Comparison of ENCODE assay signal across 14 cellular contexts in the genomic region with DNA sequence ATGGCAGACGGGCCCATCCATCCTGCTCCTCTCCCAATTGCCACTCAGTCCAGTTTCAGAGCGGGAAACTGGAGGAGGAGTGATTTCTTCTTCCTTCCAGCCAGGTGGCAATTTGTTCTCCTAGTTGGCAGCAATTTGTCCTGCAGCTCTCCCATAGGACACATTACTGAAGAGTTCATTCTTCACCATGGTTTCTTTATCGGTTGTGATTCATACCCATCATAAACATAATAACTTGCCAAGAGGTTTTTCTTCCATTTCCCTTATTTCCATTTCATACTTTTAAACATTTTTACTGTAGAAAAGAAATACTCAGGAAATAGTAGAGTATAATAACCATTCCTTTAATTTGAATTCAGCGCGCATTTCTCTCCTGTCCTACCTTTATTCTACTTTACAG.
DNase-seq lines count a peak whose midpoint lies in the region; ATAC-seq, FAIRE-seq and TF ChIP-seq lines count a peak whose summit lies in the region.
"Had no signal": no experiment of that assay in that cellular context is flagged by ENCODE, and none has a peak within 500 bp of the region (broad histone marks: within the 10 kb centered on the region; RNA-seq: fewer than 3 reads in every experiment).

No MANE protein-coding gene starts in this region.

- H3K9ac ChIP-seq in mesendoderm (ENCODE audit: low read length) (no peak overlapping the region), kidney (ENCODE audit: low read length in 2 of 2) (no peak overlapping the region), smooth muscle cell (ENCODE audit: low read depth) (no peak overlapping the region)
- H3K9ac ChIP-seq: BLaER1 treated with 17β-estradiol and CSF1 and Interleukin-3, amounts not matched to agents 10 nM and 100 nM had no signal

- H3K79me2 ChIP-seq in mesendoderm (ENCODE audit: control insufficient read depth, insufficient read depth, low read length) (no peaks in the 10 kb centered on the region), smooth muscle cell (ENCODE audit: low read depth) (no peaks in the 10 kb centered on the region)

- no peaks in the 10 kb centered on the region for H3K9me3 ChIP-seq in kidney (ENCODE audit: control insufficient read depth in 1 of 2, low read length in 2 of 2)
- H3K9me3 ChIP-seq in smooth muscle cell (replicated peaks; ENCODE audit: low read depth) = no peaks in the 10 kb centered on the region

- no peak for FAIRE-seq in kidney (lab: Jason Lieb, UNC)
- FAIRE-seq: GM12878, H1 had no signal

- no peak overlapping the region for H3K27ac ChIP-seq in mesendoderm (ENCODE audit: low read depth, low read length)
- no peak overlapping the region for H3K27ac ChIP-seq in kidney (ENCODE audit: low read depth in 2 of 2, low read length in 2 of 2)
- no peak overlapping the region for H3K27ac ChIP-seq in smooth muscle cell (ENCODE audit: low read depth)
- H3K27ac ChIP-seq: BLaER1 treated with 17β-estradiol and CSF1 and Interleukin-3, amounts not matched to agents 10 nM and 100 nM had no signal

- H2AK5ac ChIP-seq in mesendoderm (ENCODE audit: low read length) = peak overlapping the region; percentile 45

- ATAC-seq in HG03354 (IDR thresholded peaks at IDR 0.05; ENCODE audit: poor library complexity, severe bottlenecking, unreplicated experiment) = no peak
- ATAC-seq: CD8-positive, alpha-beta T cell; GM12878 had no signal

- H3F3A ChIP-seq in smooth muscle cell (ENCODE audit: low read depth) = no peaks in the 10 kb centered on the region

- no peaks in the 10 kb centered on the region for H3K79me1 ChIP-seq in mesendoderm (ENCODE audit: low read length)

- peak overlapping the region; percentile 92 for H2BK120ac ChIP-seq in mesendoderm (ENCODE audit: low read depth, low read length)

- peak overlapping the region; percentile 61 for H2BK15ac ChIP-seq in mesendoderm (replicated peaks; ENCODE audit: low read depth)

- H3K23ac ChIP-seq in mesendoderm (ENCODE audit: low read length) = no peak overlapping the region

- H3K4me1 ChIP-seq in mesendoderm (ENCODE audit: control insufficient read depth, low read depth, low read length) = peaks cover 11% of the 10 kb centered on the region
- H3K4me1 ChIP-seq in kidney (ENCODE audit: control insufficient read depth in 1 of 2, insufficient read depth in 1 of 2, low read depth in 1 of 2, low read length in 2 of 2) = no peaks in the 10 kb centered on the region
- H3K4me1 ChIP-seq in smooth muscle cell (ENCODE audit: low read depth) = no peaks in the 10 kb centered on the region
- H3K4me1 ChIP-seq: BLaER1 treated with 17β-estradiol and CSF1 and Interleukin-3, amounts not matched to agents 10 nM and 100 nM had no signal

- H4K8ac ChIP-seq in mesendoderm (ENCODE audit: low read depth, low read length) = no peak overlapping the region

- no CpG with 5 or more reads among the region's 5 CpGs for WGBS in mesendoderm (ENCODE audit: extremely low coverage, insufficient coverage, low lambda C conversion rate)
- WGBS in smooth muscle cell (ENCODE audit: low lambda C conversion rate) = 89% methylated on average over 5 of the region's 5 CpGs

- no peaks in the 10 kb centered on the region for H4K20me1 ChIP-seq in smooth muscle cell (ENCODE audit: low read depth)
- H4K20me1 ChIP-seq: BLaER1 treated with 17β-estradiol and CSF1 and Interleukin-3, amounts not matched to agents 10 nM and 100 nM had no signal

- no peak overlapping the region for H4K5ac ChIP-seq in mesendoderm (ENCODE audit: low read length)

- H2AFZ ChIP-seq in smooth muscle cell (ENCODE audit: low read depth) = no peak overlapping the region

- intact Hi-C loops in kidney (cut with DNase I) = no loop called here

- H2BK5ac ChIP-seq in mesendoderm (ENCODE audit: low read length) = peak overlapping the region; percentile 70

- no peak overlapping the region for H3K4me3 ChIP-seq in cardiac fibroblast (replicated peaks in 1 of 2; ENCODE audit: low read depth in 2 of 2, low read length in 2 of 2)
- no peak overlapping the region for H3K4me3 ChIP-seq in mesendoderm (ENCODE audit: low read length)
- H3K4me3 ChIP-seq in kidney (ENCODE audit: low read length in 2 of 2) = no peak overlapping the region
- H3K4me3 ChIP-seq in smooth muscle cell = no peak overlapping the region
- H3K4me3 ChIP-seq: BLaER1 treated with 17β-estradiol and CSF1 and Interleukin-3, amounts not matched to agents 10 nM and 100 nM; GM12878 had no signal

- H3K36me3 ChIP-seq in mesendoderm (ENCODE audit: control insufficient read depth, insufficient read depth, low read length) (no peaks in the 10 kb centered on the region), kidney (ENCODE audit: control insufficient read depth in 1 of 2, insufficient read depth in 2 of 2, low read length in 2 of 2) (no peaks in the 10 kb centered on the region), smooth muscle cell (ENCODE audit: low read depth) (no peaks in the 10 kb centered on the region)
- H3K36me3 ChIP-seq: BLaER1 treated with 17β-estradiol and CSF1 and Interleukin-3, amounts not matched to agents 10 nM and 100 nM had no signal

- DNase-seq in cardiac fibroblast (ENCODE audit: low read depth in 2 of 2) = peak; percentile 38 to 44
- DNase-seq in fibroblast of peridontal ligament (ENCODE audit: extremely low read depth) = peak; percentile 22
- no peak for DNase-seq in mesendoderm
- DNase-seq in kidney = no peak
- no peak for DNase-seq in smooth muscle cell (lab: John Stamatoyannopoulos, UW; ENCODE audit: unreplicated experiment)
- DNase-seq: Calu3; CD8-positive, alpha-beta T cell; DMS79 treated with DMSO at 0.1 percent for 48 hours; GF-D8; H9 had no signal

- H3K56ac ChIP-seq in mesendoderm (ENCODE audit: low read length) = no peak overlapping the region

- peak overlapping the region; percentile 33 for H3K18ac ChIP-seq in mesendoderm (ENCODE audit: low read length)

- no peak for TF ChIP-seq CTCF in cardiac fibroblast (IDR thresholded peaks at IDR 0.05; ENCODE audit: low read depth, low read length)
- TF ChIP-seq CTCF in kidney (IDR thresholded peaks at IDR 0.05; ENCODE audit: borderline replicate concordance, extremely low read depth, insufficient read depth) = no peak
- no peak for TF ChIP-seq CTCF in smooth muscle cell (IDR thresholded peaks at IDR 0.05; ENCODE audit: borderline replicate concordance, insufficient read depth, poor library complexity, severe bottlenecking)

- H3K4ac ChIP-seq in mesendoderm (ENCODE audit: low read depth, low read length) = peak overlapping the region; percentile 72

- H3K27me3 ChIP-seq in mesendoderm (ENCODE audit: insufficient read depth, low read length, poor library complexity) (no peaks in the 10 kb centered on the region), smooth muscle cell (ENCODE audit: low read depth) (no peaks in the 10 kb centered on the region)
- H3K27me3 ChIP-seq: BLaER1 treated with 17β-estradiol and CSF1 and Interleukin-3, amounts not matched to agents 10 nM and 100 nM had no signal

- H3K4me2 ChIP-seq in mesendoderm (ENCODE audit: low read length) (no peak overlapping the region), smooth muscle cell (no peak overlapping the region)
- H3K4me2 ChIP-seq: BLaER1 treated with 17β-estradiol and CSF1 and Interleukin-3, amounts not matched to agents 10 nM and 100 nM had no signal

Comparison
In these comparisons a context has a peak if more than half of its experiments do, and no peak if none do; other contexts are left out.
1. DNase-seq: peak in cardiac fibroblast (2 of 2) and fibroblast of peridontal ligament (single experiment); none in mesendoderm (single experiment), kidney (single experiment) and smooth muscle cell (single experiment).